Comparison of ENCODE assay signal across 16 cellular contexts in genomic region chr2:232097758-232098157, GRCh38.
DNase-seq lines count a peak whose midpoint lies in the region; ATAC-seq, FAIRE-seq and TF ChIP-seq lines count a peak whose summit lies in the region.
"Had no signal": no experiment of that assay in that cellular context is flagged by ENCODE, and none has a peak within 500 bp of the region (broad histone marks: within the 10 kb centered on the region; RNA-seq: fewer than 3 reads in every experiment).

No MANE protein-coding gene starts in this region.

- no peak for DNase-seq in MCF 10A (ENCODE audit: unreplicated experiment)
- no peak for DNase-seq in breast epithelium (ENCODE audit: low spot score in 2 of 2)
- DNase-seq in epithelial cell of esophagus (ENCODE audit: low read depth): peak; percentile 88
- no peak for DNase-seq in immature natural killer cell
- DNase-seq in DMS53 (lab: John Stamatoyannopoulos, UW): no peak
- DNase-seq in GM12891 (ENCODE audit: insufficient read length, low spot score): no peak
- DNase-seq: 8988T; AML-193; Caco-2; CD8-positive, alpha-beta memory T cell; GF-D8; HCEC 1CT; HFFc6 had no signal

- H3K27ac Mint-ChIP-seq in MCF 10A (ENCODE audit: low read depth, unreplicated experiment): peak overlapping the region; percentile 46
- H3K27ac Mint-ChIP-seq in immature natural killer cell: peak overlapping the region in 5 of 6 donors; percentile 3 to 75 (median 66)
- H3K27ac Mint-ChIP-seq: HFFc6 had no signal

- H3K9me3 Mint-ChIP-seq in MCF 10A (ENCODE audit: unreplicated experiment): peaks cover 8% of the 10 kb centered on the region
- H3K9me3 Mint-ChIP-seq in immature natural killer cell: peaks cover 4 to 35% (median 30%) of the 10 kb centered on the region in 6 donors
- H3K9me3 Mint-ChIP-seq: HFFc6 had no signal

- no peak overlapping the region for H3K4me3 Mint-ChIP-seq in MCF 10A (ENCODE audit: unreplicated experiment)
- H3K4me3 Mint-ChIP-seq in immature natural killer cell: peak overlapping the region in 3 of 5 donors; percentile 24 to 50 (median 39)
- H3K4me3 Mint-ChIP-seq: CD8-positive, alpha-beta memory T cell; HFFc6 had no signal

- H3K4me3 ChIP-seq in breast epithelium: no peak overlapping the region
- no peak overlapping the region for H3K4me3 ChIP-seq in epithelial cell of esophagus (ENCODE audit: low read length)
- H3K4me3 ChIP-seq: BLaER1 had no signal

- H3K27me3 Mint-ChIP-seq in MCF 10A (ENCODE audit: insufficient read depth, unreplicated experiment): no peaks in the 10 kb centered on the region
- peaks cover 0 to 1% (median under 1%) of the 10 kb centered on the region in 3 donors for H3K27me3 Mint-ChIP-seq in immature natural killer cell (ENCODE audit: low read depth in 3 of 3)
- H3K27me3 Mint-ChIP-seq: CD8-positive, alpha-beta memory T cell had no signal

- TF ChIP-seq POLR2A in breast epithelium (IDR thresholded peaks at IDR 0.05) (no peak), GM12891 (IDR thresholded peaks at IDR 0.05; ENCODE audit: low read depth, low read length) (no peak)

- no peaks in the 10 kb centered on the region for H3K4me1 ChIP-seq in breast epithelium
- H3K4me1 ChIP-seq: BLaER1, Caco-2 had no signal

- H3K27me3 ChIP-seq in breast epithelium: no peaks in the 10 kb centered on the region
- H3K27me3 ChIP-seq: BLaER1 had no signal

- no TSS peak for BruUV-seq in MCF 10A (replicated peaks; lab: Mats Ljungman, UMichigan)

- TF ChIP-seq CTCF in MCF 10A (IDR thresholded peaks at IDR 0.05; ENCODE audit: unreplicated experiment): no peak
- TF ChIP-seq CTCF in breast epithelium (IDR thresholded peaks at IDR 0.05): no peak
- no peak for TF ChIP-seq CTCF in epithelial cell of esophagus (IDR thresholded peaks at IDR 0.05; ENCODE audit: insufficient read depth, low read depth, low read length, missing control alignments)

- FAIRE-seq in GM12891 (lab: Jason Lieb, UNC): no peak

- peaks cover 6% of the 10 kb centered on the region for H3K36me3 Mint-ChIP-seq in MCF 10A (ENCODE audit: insufficient read depth, unreplicated experiment)
- H3K36me3 Mint-ChIP-seq in immature natural killer cell: peaks cover 33 to 62% (median 46%) of the 10 kb centered on the region in 3 donors

- H3K9me3 ChIP-seq in breast epithelium: peaks cover 7 to 20% of the 10 kb centered on the region in 2 donors
- H3K9me3 ChIP-seq: Caco-2 had no signal

- no peak overlapping the region for H3K27ac ChIP-seq in breast epithelium
- H3K27ac ChIP-seq: BLaER1, HL-60 had no signal

- CTCF ChIA-PET in MCF 10A (lab: Yijun Ruan, JAX): no interaction called here

- no peaks in the 10 kb centered on the region for H3K36me3 ChIP-seq in breast epithelium

- H3K4me1 Mint-ChIP-seq in MCF 10A (ENCODE audit: insufficient read depth, unreplicated experiment) (peaks cover 4% of the 10 kb centered on the region), immature natural killer cell (peaks cover 22 to 42% of the 10 kb centered on the region in 2 donors)

- POLR2A ChIA-PET in MCF 10A (lab: Yijun Ruan, JAX): interaction anchor here (0.7 kb wide), 1 partner anchor 602 kb away, joined by 4 read pairs; no protein-coding TSS in a partner anchor

- intact Hi-C loops in MCF 10A (cut with micrococcal nuclease) (no loop called here), breast epithelium (cut with DNase I; ENCODE audit: low total_unique reads) (no loop called here)

- ATAC-seq in GM18909 (IDR thresholded peaks at IDR 0.05; ENCODE audit: poor library complexity, unreplicated experiment): no peak

TF ChIP-seq in GM12891, 5 proteins besides CTCF, POLR2A, EP300 and RAD21:
- TF ChIP-seq POLR2AphosphoS5 (IDR thresholded peaks at IDR 0.05; ENCODE audit: low read depth, low read length) (no peak), TAF1 (IDR thresholded peaks at IDR 0.05; ENCODE audit: low read depth, low read length) (no peak), POU2F2 (IDR thresholded peaks at IDR 0.05; ENCODE audit: low read depth, low read length) (no peak), PAX5 (IDR thresholded peaks at IDR 0.05; ENCODE audit: insufficient read depth, low read length, severe bottlenecking) (no peak), SPI1 (IDR thresholded peaks at IDR 0.05; ENCODE audit: low read depth, low read length) (no peak)
